21 cellular contexts compared by ENCODE assay signal in genomic region chr5:112555197-112555596, GRCh38.
"Had no signal": no experiment of that assay in that cellular context is flagged by ENCODE, and none has a peak within 500 bp of the region (broad histone marks: within the 10 kb centered on the region; RNA-seq: fewer than 3 reads in every experiment).

No MANE protein-coding gene starts in this region.

- H3K9me3 Mint-ChIP-seq: activated B cell treated with CpG ODN at 0.5 μM for 24 hours; activated CD4-positive, alpha-beta T cell treated with anti-CD3 and anti-CD28 coated beads, Interleukin-2, amount 10 ng/mL, durations not matched to agents 24 days and 14 days; activated CD8-positive, alpha-beta T cell treated with anti-CD3 and anti-CD28 coated beads for 36 hours; activated T-cell treated with anti-CD3 and anti-CD28 coated beads, Interleukin-2, amount 50 U/mL, for 24 hours; naive thymus-derived CD8-positive, alpha-beta T cell; stimulated activated naive CD8-positive, alpha-beta T cell treated with anti-CD3 and anti-CD28 coated beads, Interleukin-15, Interleukin-2, amounts not matched to agents 100 ng/mL and 50 ng/mL, for 24 hours; T-cell had no signal

- FAIRE-seq: islet of Langerhans, pancreas had no signal

- DNase-seq: activated B cell treated with CpG ODN at 0.5 μM for 24 hours; activated CD4-positive, alpha-beta T cell treated with anti-CD3 and anti-CD28 coated beads, Interleukin-2, amount 10 ng/mL, durations not matched to agents 24 days and 14 days; activated CD8-positive, alpha-beta T cell treated with anti-CD3 and anti-CD28 coated beads for 36 hours; activated naive CD4-positive, alpha-beta T cell treated with anti-CD3 and anti-CD28 coated beads, Interleukin-2, amount 50 U/mL, for 16 hours; activated T-cell treated with anti-CD3 and anti-CD28 coated beads, Interleukin-2, amount 50 U/mL, for 24 hours; foreskin melanocyte; glutamatergic neuron; mesendoderm; naive thymus-derived CD8-positive, alpha-beta T cell; pancreas; sigmoid colon; stimulated activated CD4-positive, alpha-beta T cell treated with anti-CD3 and anti-CD28 coated beads, Interleukin-12 subunit alpha, Interleukin-12 subunit beta, amount 100 ng/mL, for 4 hours; stimulated activated CD4-positive, alpha-beta T cell treated with anti-CD3 and anti-CD28 coated beads, Interleukin-1b, Interleukin-23, amount 100 ng/mL, for 48 hours; stimulated activated CD8-positive, alpha-beta memory T cell treated with anti-CD3 and anti-CD28 coated beads, Interleukin-4, amount 100 ng/mL, for 48 hours; T-cell; T-helper 9 cell; testis; upper lobe of right lung had no signal

- ATAC-seq: activated CD8-positive, alpha-beta T cell treated with anti-CD3 and anti-CD28 coated beads for 36 hours; SK-N-SH treated with all-trans-retinoic acid at 6 μM for 48 hours; T-cell; upper lobe of right lung had no signal

- H3K27ac Mint-ChIP-seq: activated B cell treated with CpG ODN at 0.5 μM for 24 hours; activated CD4-positive, alpha-beta T cell treated with anti-CD3 and anti-CD28 coated beads, Interleukin-2, amount 10 ng/mL, durations not matched to agents 24 days and 14 days; activated CD8-positive, alpha-beta T cell treated with anti-CD3 and anti-CD28 coated beads for 36 hours; activated T-cell treated with anti-CD3 and anti-CD28 coated beads, Interleukin-2, amount 50 U/mL, for 24 hours; naive thymus-derived CD8-positive, alpha-beta T cell; stimulated activated naive CD8-positive, alpha-beta T cell treated with anti-CD3 and anti-CD28 coated beads, Interleukin-15, Interleukin-2, amounts not matched to agents 100 ng/mL and 50 ng/mL, for 24 hours; T-cell had no signal

- H3K4me1 Mint-ChIP-seq: naive thymus-derived CD8-positive, alpha-beta T cell; T-cell had no signal

- H3K27ac ChIP-seq: pancreas, sigmoid colon, testis, upper lobe of right lung had no signal

- H3K27me3 Mint-ChIP-seq: activated B cell treated with CpG ODN at 0.5 μM for 24 hours; activated T-cell treated with anti-CD3 and anti-CD28 coated beads, Interleukin-2, amount 50 U/mL, for 24 hours; stimulated activated naive CD8-positive, alpha-beta T cell treated with anti-CD3 and anti-CD28 coated beads, Interleukin-15, Interleukin-2, amounts not matched to agents 100 ng/mL and 50 ng/mL, for 24 hours had no signal

- H3K4me3 Mint-ChIP-seq: activated B cell treated with CpG ODN at 0.5 μM for 24 hours; activated CD4-positive, alpha-beta T cell treated with anti-CD3 and anti-CD28 coated beads, Interleukin-2, amount 10 ng/mL, durations not matched to agents 24 days and 14 days; activated CD8-positive, alpha-beta T cell treated with anti-CD3 and anti-CD28 coated beads for 36 hours; activated T-cell treated with anti-CD3 and anti-CD28 coated beads, Interleukin-2, amount 50 U/mL, for 24 hours; naive thymus-derived CD8-positive, alpha-beta T cell; stimulated activated naive CD8-positive, alpha-beta T cell treated with anti-CD3 and anti-CD28 coated beads, Interleukin-15, Interleukin-2, amounts not matched to agents 100 ng/mL and 50 ng/mL, for 24 hours; T-cell had no signal

- H3K36me3 ChIP-seq: pancreas, sigmoid colon, upper lobe of right lung had no signal

- H3K9me3 ChIP-seq: pancreas, sigmoid colon, testis, upper lobe of right lung had no signal

- H3K4me1 ChIP-seq: pancreas, testis, upper lobe of right lung had no signal

- H3K4me3 ChIP-seq: pancreas, sigmoid colon, testis, upper lobe of right lung had no signal

- H3K27me3 ChIP-seq: pancreas, sigmoid colon, testis, upper lobe of right lung had no signal
